Comparison of ENCODE assay signal across 8 cellular contexts in genomic region chr19:46115396-46116109, GRCh38. TPM values are rescaled to one million over a fixed set of nuclear protein-coding genes. Genes with fewer than 3 reads are reported as not detected.
DNase-seq lines count a peak whose midpoint lies in the region; ATAC-seq and TF ChIP-seq lines count a peak whose summit lies in the region.

No MANE protein-coding gene starts in this region.

- no peaks in the 10 kb centered on the region for H3K9me3 ChIP-seq in RWPE2 (ENCODE audit: severe bottlenecking)
- H3K9me3 ChIP-seq in fibroblast of lung (ENCODE audit: control insufficient read depth, insufficient read depth, low read depth, low read length) = no peaks in the 10 kb centered on the region

- H3K4me2 ChIP-seq in fibroblast of lung (ENCODE audit: extremely low read depth, insufficient read depth, low read length) = no peak overlapping the region

- DNase-seq in activated T-cell treated with anti-CD3 and anti-CD28 coated beads for 48 hours (ENCODE audit: low read depth) (peak; percentile 53), activated T-cell treated with anti-CD3 and anti-CD28 coated beads for 4 hours (no peak), RWPE2 (ENCODE audit: low spot score) (no peak), fibroblast of lung (ENCODE audit: low read depth in 2 of 2) (peak; percentile 57 to 94), Right ventricle myocardium inferior (ENCODE audit: missing footprints) (no peak), cerebellar cortex (ENCODE audit: low spot score) (no peak)
- peak; percentile 8 for DNase-seq in stimulated activated CD8-positive, alpha-beta memory T cell treated with anti-CD3 and anti-CD28 coated beads, Interleukin-7, amount 100 ng/mL, for 24 hours (ENCODE audit: low read depth)
- DNase-seq in effector CD8-positive, alpha-beta T cell (lab: John Stamatoyannopoulos, UW) = no peak

- no peaks in the 10 kb centered on the region for H3K79me2 ChIP-seq in fibroblast of lung (ENCODE audit: control insufficient read depth, insufficient read depth, low read length)

- intact Hi-C loops in Right ventricle myocardium inferior (cut with DNase I) = no loop called here

- H3K4me1 ChIP-seq in RWPE2 (ENCODE audit: insufficient read depth, poor library complexity, severe bottlenecking) = peaks cover 22% of the 10 kb centered on the region
- H3K4me1 ChIP-seq in fibroblast of lung (ENCODE audit: control insufficient read depth, extremely low read depth, insufficient read depth, low read length) = no peaks in the 10 kb centered on the region

- H3K27me3 ChIP-seq in RWPE2 (ENCODE audit: insufficient read depth, poor library complexity, severe bottlenecking) (no peaks in the 10 kb centered on the region), fibroblast of lung (ENCODE audit: control insufficient read depth, insufficient read depth, low read length) (peaks cover 15% of the 10 kb centered on the region)

- no peak overlapping the region for H2AFZ ChIP-seq in fibroblast of lung (ENCODE audit: low read length)

- no peak for TF ChIP-seq CTCF in RWPE2 (IDR thresholded peaks at IDR 0.05; ENCODE audit: poor library complexity, severe bottlenecking)
- TF ChIP-seq CTCF in fibroblast of lung (conservative IDR thresholded peaks at IDR 0.05 in 1 of 2, IDR thresholded peaks at IDR 0.05 in 1 of 2; ENCODE audit: low read depth in 1 of 2, low read length in 2 of 2) = no peak

- H3K4me3 ChIP-seq in RWPE2 (ENCODE audit: severe bottlenecking) = no peak overlapping the region
- no peak overlapping the region for H3K4me3 ChIP-seq in fibroblast of lung (replicated peaks in 1 of 4; ENCODE audit: control extremely low read depth in 1 of 4, insufficient read depth in 1 of 4, low read depth in 3 of 4, low read length in 4 of 4)

- ATAC-seq in RWPE2 (ENCODE audit: low read depth) (peak; percentile 99), Right ventricle myocardium inferior (no peak)

- H3K9ac ChIP-seq in fibroblast of lung (ENCODE audit: insufficient read depth, low read length) = no peak overlapping the region

- H3K36me3 ChIP-seq in RWPE2 (ENCODE audit: low read depth) (no peaks in the 10 kb centered on the region), fibroblast of lung (ENCODE audit: control insufficient read depth, insufficient read depth, low read length) (no peaks in the 10 kb centered on the region)

- H3K27ac ChIP-seq in RWPE2 (ENCODE audit: poor library complexity, severe bottlenecking) (peak overlapping the region; percentile 27), fibroblast of lung (ENCODE audit: insufficient read depth, low read length) (no peak overlapping the region)

- H4K20me1 ChIP-seq in fibroblast of lung (ENCODE audit: control insufficient read depth, extremely low read depth, insufficient read depth, low read length) = no peaks in the 10 kb centered on the region

RNA-seq across cellular contexts. Expression of gene IGFL3, which starts 8.9 kb away (rescaled TPM):
- not detected in 2 replicates for total RNA-seq in fibroblast of lung
- polyA plus RNA-seq in fibroblast of lung = not detected in 2 replicates
- polyA plus RNA-seq in fibroblast of lung (2012) = not detected in 2 replicates
- not detected in 2 replicates for polyA minus RNA-seq in fibroblast of lung (ENCODE audit: low replicate concordance)
- total RNA-seq in Right ventricle myocardium inferior = not detected

RNA-seq across cellular contexts. Expression of gene IGFL2, which starts 32.5 kb away (rescaled TPM):
- total RNA-seq in fibroblast of lung (not detected in 2 replicates), Right ventricle myocardium inferior (not detected)
- polyA plus RNA-seq in fibroblast of lung = not detected in 2 replicates
- polyA plus RNA-seq in fibroblast of lung (2012) = not detected in 2 replicates
- polyA minus RNA-seq in fibroblast of lung (ENCODE audit: low replicate concordance) = not detected in 2 replicates

Comparison
In these comparisons a context has a peak if more than half of its experiments do, and no peak if none do; other contexts are left out.
1. DNase-seq: peak in activated T-cell treated with anti-CD3 and anti-CD28 coated beads for 48 hours (single experiment), fibroblast of lung (2 of 2) and stimulated activated CD8-positive, alpha-beta memory T cell treated with anti-CD3 and anti-CD28 coated beads, Interleukin-7, amount 100 ng/mL, for 24 hours (single experiment); none in activated T-cell treated with anti-CD3 and anti-CD28 coated beads for 4 hours (single experiment), RWPE2 (single experiment), effector CD8-positive, alpha-beta T cell (single experiment), Right ventricle myocardium inferior (single experiment) and cerebellar cortex (single experiment).